14 cellular contexts compared by ENCODE assay signal in the genomic region with DNA sequence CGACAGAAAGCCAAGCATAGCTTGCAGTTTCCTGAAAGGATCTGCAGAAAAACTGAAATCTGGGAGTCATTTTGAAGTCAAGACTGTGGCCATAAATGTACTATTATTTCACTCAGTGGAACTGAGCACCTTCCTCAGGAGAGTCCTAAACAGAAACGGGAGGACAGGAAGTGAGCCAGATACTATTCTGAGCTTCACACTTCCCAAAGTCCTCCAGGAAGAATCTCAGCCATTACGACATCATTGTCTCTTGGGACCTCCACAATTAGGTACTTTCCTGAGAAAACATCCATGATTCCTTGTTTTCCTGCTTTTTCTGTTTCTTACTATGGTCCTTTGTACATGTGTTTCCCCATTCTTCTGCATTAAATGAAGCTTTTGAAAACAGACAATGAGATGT.
"Had no signal": no experiment of that assay in that cellular context is flagged by ENCODE, and none has a peak within 500 bp of the region (broad histone marks: within the 10 kb centered on the region; RNA-seq: fewer than 3 reads in every experiment).

No MANE protein-coding gene starts in this region.

- H3K9me3 ChIP-seq: prostate gland, upper lobe of right lung had no signal

- H3K27me3 Mint-ChIP-seq: activated naive CD8-positive, alpha-beta T cell treated with anti-CD3 and anti-CD28 coated beads, Interleukin-2, amount 10 ng/mL, durations not matched to agents 7 days and 5 days had no signal

- H3K36me3 Mint-ChIP-seq: activated naive CD8-positive, alpha-beta T cell treated with anti-CD3 and anti-CD28 coated beads, Interleukin-2, amount 10 ng/mL, durations not matched to agents 7 days and 5 days; natural killer cell had no signal

- ATAC-seq: natural killer cell; stimulated activated naive CD8-positive, alpha-beta T cell treated with anti-CD3 and anti-CD28 coated beads, Interleukin-15, Interleukin-2, amounts not matched to agents 100 U/mL and 50 U/mL, for 24 hours; upper lobe of right lung had no signal

- H3K27ac ChIP-seq: prostate gland, upper lobe of right lung had no signal

- H3K4me3 ChIP-seq: lung, prostate gland, upper lobe of right lung had no signal

- H3K4me1 ChIP-seq: prostate gland, upper lobe of right lung had no signal

- H3K27me3 ChIP-seq: upper lobe of right lung had no signal

- H3K9me3 Mint-ChIP-seq: natural killer cell had no signal

- H3K36me3 ChIP-seq: prostate gland, upper lobe of right lung had no signal

- DNase-seq: activated CD4-positive, alpha-beta T cell treated with anti-CD3 and anti-CD28 coated beads for 1 hour; activated CD4-positive, alpha-beta T cell treated with anti-CD3 and anti-CD28 coated beads, Interleukin-2, amount 50 U/mL, for 48 hours; activated gamma-delta T cell treated with Interleukin-2 at 50 U/mL for 16 hours; activated naive CD8-positive, alpha-beta T cell treated with anti-CD3 and anti-CD28 coated beads, Interleukin-2, amount 10 ng/mL, durations not matched to agents 7 days and 5 days; activated T-cell treated with anti-CD3 and anti-CD28 coated beads, Interleukin-2, amount 50 U/mL, for 48 hours; anterior cingulate cortex; natural killer cell; stimulated activated CD4-positive, alpha-beta T cell treated with anti-CD3 and anti-CD28 coated beads, Interleukin-4, amount 100 ng/mL, for 1 hour; stimulated activated CD8-positive, alpha-beta memory T cell treated with anti-CD3 and anti-CD28 coated beads, Interleukin-4, amount 100 ng/mL, for 48 hours; stimulated activated naive CD8-positive, alpha-beta T cell treated with anti-CD3 and anti-CD28 coated beads, Interleukin-15, Interleukin-2, amounts not matched to agents 100 U/mL and 50 U/mL, for 24 hours; upper lobe of right lung had no signal

- H3K27ac Mint-ChIP-seq: activated naive CD8-positive, alpha-beta T cell treated with anti-CD3 and anti-CD28 coated beads, Interleukin-2, amount 10 ng/mL, durations not matched to agents 7 days and 5 days; natural killer cell; T-helper 2 cell treated with Interferon-gamma antibody and Interleukin-4, amounts not matched to agents 5 μg/mL and 100 μg/mL, for 36 hours had no signal

- H3K4me3 Mint-ChIP-seq: activated naive CD8-positive, alpha-beta T cell treated with anti-CD3 and anti-CD28 coated beads, Interleukin-2, amount 10 ng/mL, durations not matched to agents 7 days and 5 days; natural killer cell; T-helper 2 cell treated with Interferon-gamma antibody and Interleukin-4, amounts not matched to agents 5 μg/mL and 100 μg/mL, for 36 hours had no signal

- H3K4me1 Mint-ChIP-seq: activated naive CD8-positive, alpha-beta T cell treated with anti-CD3 and anti-CD28 coated beads, Interleukin-2, amount 10 ng/mL, durations not matched to agents 7 days and 5 days; natural killer cell had no signal
